ENCODE assay signal across 16 cellular contexts in the genomic region with DNA sequence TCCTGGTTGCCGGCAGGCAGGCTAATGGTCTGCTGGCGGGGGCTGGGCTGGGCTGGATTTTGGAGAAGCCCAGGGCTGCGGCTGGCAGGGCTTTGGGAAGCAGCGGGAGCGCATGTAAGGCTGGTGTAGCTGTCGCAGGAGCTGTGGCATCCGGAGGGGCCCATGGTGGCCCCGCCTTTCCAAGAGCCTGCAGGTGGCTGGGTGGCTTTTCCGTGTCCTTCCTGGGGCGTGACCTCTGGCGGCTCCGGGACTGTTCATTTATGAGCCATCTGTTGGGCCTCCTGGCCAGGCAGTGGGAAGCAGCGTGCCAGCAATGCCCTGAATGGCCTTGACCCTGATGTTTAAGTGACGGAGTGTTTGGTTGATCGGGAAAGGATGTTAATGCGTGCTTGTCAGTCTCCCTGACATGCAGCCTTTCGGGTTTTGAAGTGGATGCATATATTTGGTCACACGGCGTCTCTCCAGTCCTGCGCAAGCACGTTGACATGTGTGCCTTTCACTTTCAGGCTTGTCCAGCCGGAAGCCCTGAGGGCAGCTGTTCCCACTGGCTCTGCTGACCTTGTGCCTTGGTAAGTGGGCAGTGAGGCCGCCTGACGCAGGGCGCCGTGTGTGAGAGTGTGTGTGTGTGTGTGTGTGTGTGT. TPM values are rescaled to one million over a fixed set of nuclear protein-coding genes. Genes with fewer than 3 reads are reported as not detected.
DNase-seq lines count a peak whose midpoint lies in the region; ATAC-seq and TF ChIP-seq lines count a peak whose summit lies in the region.
"Had no signal": no experiment of that assay in that cellular context is flagged by ENCODE, and none has a peak within 500 bp of the region (broad histone marks: within the 10 kb centered on the region; RNA-seq: fewer than 3 reads in every experiment).

No MANE protein-coding gene starts in this region.

- TF ChIP-seq POLR2A in transverse colon (IDR thresholded peaks at IDR 0.05), result no peak

- H3K4me3 Mint-ChIP-seq in activated CD4-positive, alpha-beta memory T cell treated with anti-CD3 and anti-CD28 coated beads, Interleukin-2, amount 10 ng/mL, durations not matched to agents 7 days and 5 days, result no peak overlapping the region
- H3K4me3 Mint-ChIP-seq: activated naive CD8-positive, alpha-beta T cell treated with anti-CD3 and anti-CD28 coated beads for 36 hours; CD14-positive monocyte; central memory CD8-positive, alpha-beta T cell; H9 had no signal

- H3K27ac ChIP-seq in RWPE1, result peak overlapping the region; percentile 8
- peak overlapping the region; percentile 34 to 92 for H3K27ac ChIP-seq in lung (ENCODE audit: low read depth in 1 of 2, low read length in 1 of 2)
- peak overlapping the region in 2 of 4 donors; percentile 0 to 17 for H3K27ac ChIP-seq in transverse colon

- POLR2A ChIA-PET in RWPE1 (lab: Yijun Ruan, JAX; ENCODE audit: low non-redundant PET), result interaction anchor here (0.7 kb wide), 1 partner anchor 10 kb away, joined by 3 read pairs; no protein-coding TSS in a partner anchor
- POLR2A ChIA-PET in activated CD4-positive, alpha-beta memory T cell treated with anti-CD3 and anti-CD28 coated beads, Interleukin-2, amount 10 ng/mL, durations not matched to agents 7 days and 5 days (lab: Charles Lee), result no interaction called here

- WGBS in lung, 2 donors, result 45 to 71% methylated on average over 26 of the region's 26 CpGs
- 30 to 78% methylated on average over 2 to 26 of the region's 26 CpGs for WGBS in transverse colon (ENCODE audit: low coverage in 1 of 2), 2 donors

- H3K4me3 ChIP-seq in endocrine pancreas (ENCODE audit: control insufficient read depth, insufficient read depth, low read length) (no peak overlapping the region), lung (no peak overlapping the region), transverse colon (no peak overlapping the region)

- H3K4me1 ChIP-seq in endocrine pancreas (ENCODE audit: control insufficient read depth, insufficient read depth, low read length), result no peaks in the 10 kb centered on the region
- H3K4me1 ChIP-seq in lung (ENCODE audit: control insufficient read depth in 2 of 2, insufficient read depth in 2 of 2, low read length in 2 of 2), result peaks cover 5 to 15% of the 10 kb centered on the region in 2 donors
- peaks cover 0 to 9% (median 8%) of the 10 kb centered on the region in 4 donors for H3K4me1 ChIP-seq in transverse colon

- no peak for DNase-seq in RWPE1 (ENCODE audit: low spot score)
- peak; percentile 71 for DNase-seq in lung (ENCODE audit: low spot score)
- peak; percentile 26 for DNase-seq in transverse colon
- no peak for DNase-seq in activated CD4-positive, alpha-beta memory T cell treated with anti-CD3 and anti-CD28 coated beads, Interleukin-2, amount 10 ng/mL, durations not matched to agents 7 days and 5 days
- no peak for DNase-seq in kidney glomerular epithelial cell (lab: John Stamatoyannopoulos, UW)
- no peak for DNase-seq in NCI-H2196 (lab: John Stamatoyannopoulos, UW; ENCODE audit: unreplicated experiment)
- DNase-seq: activated naive CD8-positive, alpha-beta T cell treated with anti-CD3 and anti-CD28 coated beads for 36 hours; H9; midbrain; MM.1S; NCI-H2227 treated with DMSO at 0.1 percent for 48 hours; stimulated activated naive CD8-positive, alpha-beta T cell treated with anti-CD3 and anti-CD28 coated beads, Interleukin-15, Interleukin-2, amounts not matched to agents 100 U/mL and 50 U/mL, for 24 hours had no signal

- intact Hi-C loops in transverse colon (cut with DNase I; ENCODE audit: low total_unique reads), result no loop called here

- H3K9ac ChIP-seq in endocrine pancreas (ENCODE audit: control insufficient read depth, insufficient read depth, low read length), result peak overlapping the region; percentile 54

- peaks cover 13% of the 10 kb centered on the region for H3K4me1 Mint-ChIP-seq in activated CD4-positive, alpha-beta memory T cell treated with anti-CD3 and anti-CD28 coated beads, Interleukin-2, amount 10 ng/mL, durations not matched to agents 7 days and 5 days

- TF ChIP-seq EP300 in transverse colon (IDR thresholded peaks at IDR 0.05; ENCODE audit: low read depth), result no peak

- peaks cover 53% of the 10 kb centered on the region for H3K36me3 Mint-ChIP-seq in activated CD4-positive, alpha-beta memory T cell treated with anti-CD3 and anti-CD28 coated beads, Interleukin-2, amount 10 ng/mL, durations not matched to agents 7 days and 5 days (ENCODE audit: low read depth)

- no peaks in the 10 kb centered on the region for H3K9me3 Mint-ChIP-seq in activated CD4-positive, alpha-beta memory T cell treated with anti-CD3 and anti-CD28 coated beads, Interleukin-2, amount 10 ng/mL, durations not matched to agents 7 days and 5 days
- H3K9me3 Mint-ChIP-seq: activated naive CD8-positive, alpha-beta T cell treated with anti-CD3 and anti-CD28 coated beads for 36 hours; central memory CD8-positive, alpha-beta T cell had no signal

- in situ Hi-C loops in transverse colon (cut with MboI; ENCODE audit: low pct_ligation_motif_present in 1 of 4, low pct_unique_long_range_greater_than_20kb in 1 of 4, low sequenced_read_pairs in 3 of 4), result no loop called here

- H3K27ac Mint-ChIP-seq in activated CD4-positive, alpha-beta memory T cell treated with anti-CD3 and anti-CD28 coated beads, Interleukin-2, amount 10 ng/mL, durations not matched to agents 7 days and 5 days, result no peak overlapping the region
- H3K27ac Mint-ChIP-seq: activated naive CD8-positive, alpha-beta T cell treated with anti-CD3 and anti-CD28 coated beads for 36 hours; H9 had no signal

- TF ChIP-seq CTCF in RWPE1 (conservative IDR thresholded peaks at IDR 0.05; ENCODE audit: low read depth), result no peak
- no peak for TF ChIP-seq CTCF in lung (IDR thresholded peaks at IDR 0.05; ENCODE audit: control extremely low read depth, extremely low read depth)
- no peak for TF ChIP-seq CTCF in transverse colon (IDR thresholded peaks at IDR 0.05)

- H3K9me3 ChIP-seq in endocrine pancreas (ENCODE audit: control insufficient read depth, low read length) (no peaks in the 10 kb centered on the region), lung (ENCODE audit: control insufficient read depth in 2 of 2, insufficient read depth in 1 of 2, low read length in 1 of 2) (peaks cover 0 to 3% of the 10 kb centered on the region in 2 donors), transverse colon (no peaks in the 10 kb centered on the region)

- H3K27me3 Mint-ChIP-seq in activated CD4-positive, alpha-beta memory T cell treated with anti-CD3 and anti-CD28 coated beads, Interleukin-2, amount 10 ng/mL, durations not matched to agents 7 days and 5 days, result no peaks in the 10 kb centered on the region
- H3K27me3 Mint-ChIP-seq: activated naive CD8-positive, alpha-beta T cell treated with anti-CD3 and anti-CD28 coated beads for 36 hours; central memory CD8-positive, alpha-beta T cell had no signal

- H3K36me3 ChIP-seq in endocrine pancreas (ENCODE audit: control insufficient read depth, insufficient read depth, low read length), result no peaks in the 10 kb centered on the region
- peaks cover 0 to 27% of the 10 kb centered on the region in 2 donors for H3K36me3 ChIP-seq in lung (ENCODE audit: control insufficient read depth in 2 of 2, insufficient read depth in 2 of 2, low read length in 2 of 2)
- H3K36me3 ChIP-seq in transverse colon, result peaks cover 0 to 5% (median 0%) of the 10 kb centered on the region in 4 donors

- peak; percentile 53 for ATAC-seq in lung (ENCODE audit: insufficient read depth, low FRiP score)
- ATAC-seq: activated CD4-positive, CD25-positive, alpha-beta regulatory T cell treated with anti-CD3 and anti-CD28 coated beads, Interleukin-2, amount 50 U/mL, for 24 hours; stimulated activated naive CD8-positive, alpha-beta T cell treated with anti-CD3 and anti-CD28 coated beads, Interleukin-15, Interleukin-2, amounts not matched to agents 100 U/mL and 50 U/mL, for 24 hours had no signal

- H3K27me3 ChIP-seq in endocrine pancreas (ENCODE audit: control insufficient read depth, insufficient read depth, low read length) (no peaks in the 10 kb centered on the region), lung (ENCODE audit: control insufficient read depth, insufficient read depth) (no peaks in the 10 kb centered on the region), transverse colon (no peaks in the 10 kb centered on the region)

- CTCF ChIA-PET in RWPE1 (lab: Yijun Ruan, JAX), result interaction anchor here (0.6 kb wide), 1 partner anchor 157 kb away, joined by 3 read pairs; no protein-coding TSS in a partner anchor
- CTCF ChIA-PET in activated CD4-positive, alpha-beta memory T cell treated with anti-CD3 and anti-CD28 coated beads, Interleukin-2, amount 10 ng/mL, durations not matched to agents 7 days and 5 days (lab: Charles Lee), result no interaction called here

RNA-seq across cellular contexts. Expression of a gene that starts 38.5 kb away (rescaled TPM):
- total RNA-seq in lung, result 100 to 1,000 TPM in 1 of 2 donors, 10 to 100 TPM in 1; 40.2 to 120 TPM
- 10 to 100 TPM; 29.4 to 47.6 TPM for polyA plus RNA-seq in lung
- total RNA-seq in transverse colon, result 100 to 1,000 TPM in 1 of 4 donors, 10 to 100 TPM in 3; 59.9 to 116 (median 85.3) TPM
- total RNA-seq in activated CD4-positive, alpha-beta memory T cell treated with anti-CD3 and anti-CD28 coated beads, Interleukin-2, amount 10 ng/mL, durations not matched to agents 7 days and 5 days, result 100 to 1,000 TPM; 101 to 102 TPM

Comparison
In these comparisons a context has a peak if more than half of its experiments do, and no peak if none do; other contexts are left out.
1. DNase-seq: peak in lung (single experiment) and transverse colon (single experiment); none in RWPE1 (single experiment), activated CD4-positive, alpha-beta memory T cell treated with anti-CD3 and anti-CD28 coated beads, Interleukin-2, amount 10 ng/mL, durations not matched to agents 7 days and 5 days (single experiment), kidney glomerular epithelial cell (single experiment) and NCI-H2196 (single experiment).